31 cellular contexts compared by ENCODE assay signal in genomic region chr19:29016926-29017760, GRCh38.
"Had no signal": no experiment of that assay in that cellular context is flagged by ENCODE, and none has a peak within 500 bp of the region (broad histone marks: within the 10 kb centered on the region; RNA-seq: fewer than 3 reads in every experiment).

No MANE protein-coding gene starts in this region.

- H3K9me3 Mint-ChIP-seq: dendritic cell treated with granulocyte-macrophage colony-stimulating factor and Interleukin-4, amounts not matched to agents 40 ng/mL and 50 ng/mL, for 4 days; endodermal cell; naive thymus-derived CD8-positive, alpha-beta T cell; nephron progenitor cell had no signal

- ATAC-seq: esophagus mucosa; foreskin keratinocyte; gastroesophageal sphincter; heart left ventricle; naive thymus-derived CD8-positive, alpha-beta T cell; sciatic nerve; stimulated activated memory B cell treated with anti-CD40 and anti-IgM and Interleukin-4, amounts not matched to agents 10 μg/mL and 1 μg/mL and 100 μg/mL, for 72 hours; stimulated activated naive CD8-positive, alpha-beta T cell treated with anti-CD3 and anti-CD28 coated beads, Interleukin-15, Interleukin-2, amounts not matched to agents 100 U/mL and 50 U/mL, for 24 hours; upper lobe of right lung had no signal

- H3K4me1 Mint-ChIP-seq: central memory CD8-positive, alpha-beta T cell; stimulated activated memory B cell treated with anti-CD40 and anti-IgM and Interleukin-4, amounts not matched to agents 10 μg/mL and 1 μg/mL and 100 μg/mL, for 72 hours had no signal

- H3K79me2 ChIP-seq: parathyroid adenoma had no signal

- H3K27me3 ChIP-seq: colonic mucosa, foreskin keratinocyte, right atrium auricular region, upper lobe of right lung, vagina had no signal

- H3K9ac ChIP-seq: parathyroid adenoma had no signal

- H3K9me3 ChIP-seq: colonic mucosa, gastroesophageal sphincter, heart left ventricle, prostate gland, right atrium auricular region, thoracic aorta, tibial nerve, upper lobe of right lung, vagina had no signal

- FAIRE-seq: islet of Langerhans had no signal

- H3K36me3 ChIP-seq: colonic mucosa, gastroesophageal sphincter, heart left ventricle, prostate gland, right atrium auricular region, thoracic aorta, tibial nerve, upper lobe of right lung, vagina had no signal

- H3K4me3 ChIP-seq: colonic mucosa, gastroesophageal sphincter, heart left ventricle, lung, prostate gland, right atrium auricular region, thoracic aorta, tibial nerve, upper lobe of right lung, vagina had no signal

- H3K36me3 Mint-ChIP-seq: naive thymus-derived CD8-positive, alpha-beta T cell; stimulated activated memory B cell treated with anti-CD40 and anti-IgM and Interleukin-4, amounts not matched to agents 10 μg/mL and 1 μg/mL and 100 μg/mL, for 72 hours had no signal

- H3K27ac ChIP-seq: colonic mucosa, epithelial cell of prostate, foreskin keratinocyte, gastroesophageal sphincter, heart left ventricle, parathyroid adenoma, prostate gland, right atrium auricular region, thoracic aorta, tibial nerve, upper lobe of right lung, vagina had no signal

- H2AFZ ChIP-seq: parathyroid adenoma had no signal

- H3K27me3 Mint-ChIP-seq: dendritic cell treated with granulocyte-macrophage colony-stimulating factor and Interleukin-4, amounts not matched to agents 40 ng/mL and 50 ng/mL, for 4 days; memory B cell; stimulated activated memory B cell treated with anti-CD40 and anti-IgM and Interleukin-4, amounts not matched to agents 10 μg/mL and 1 μg/mL and 100 μg/mL, for 72 hours had no signal

- DNase-seq: colonic mucosa; effector CD8-positive, alpha-beta T cell; endodermal cell; foreskin keratinocyte; heart left ventricle; hippocampal formation; kidney glomerular epithelial cell; midbrain; naive thymus-derived CD8-positive, alpha-beta T cell; nephron progenitor cell; occipital lobe; stimulated activated CD4-positive, alpha-beta T cell treated with anti-CD3 and anti-CD28 coated beads, Interleukin-4, amount 100 ng/mL, for 4 hours; stimulated activated naive CD8-positive, alpha-beta T cell treated with anti-CD3 and anti-CD28 coated beads, Interleukin-15, Interleukin-2, amounts not matched to agents 100 U/mL and 50 U/mL, for 24 hours; substantia nigra; upper lobe of right lung had no signal

- H3K4me1 ChIP-seq: colonic mucosa, foreskin keratinocyte, gastroesophageal sphincter, heart left ventricle, parathyroid adenoma, prostate gland, tibial nerve, upper lobe of right lung, vagina had no signal

- H3K27ac Mint-ChIP-seq: dendritic cell treated with granulocyte-macrophage colony-stimulating factor and Interleukin-4, amounts not matched to agents 40 ng/mL and 50 ng/mL, for 4 days; endodermal cell; memory B cell; nephron progenitor cell; stimulated activated memory B cell treated with anti-CD40 and anti-IgM and Interleukin-4, amounts not matched to agents 10 μg/mL and 1 μg/mL and 100 μg/mL, for 72 hours had no signal

- H3K4me3 Mint-ChIP-seq: central memory CD8-positive, alpha-beta T cell; dendritic cell treated with granulocyte-macrophage colony-stimulating factor and Interleukin-4, amounts not matched to agents 40 ng/mL and 50 ng/mL, for 4 days; endodermal cell; memory B cell; naive thymus-derived CD8-positive, alpha-beta T cell; nephron progenitor cell; stimulated activated memory B cell treated with anti-CD40 and anti-IgM and Interleukin-4, amounts not matched to agents 10 μg/mL and 1 μg/mL and 100 μg/mL, for 72 hours had no signal
